18 cellular contexts compared by ENCODE assay signal in genomic region chr14:78978896-78979295, GRCh38.
DNase-seq lines count a peak whose midpoint lies in the region; ATAC-seq and TF ChIP-seq lines count a peak whose summit lies in the region.
"Had no signal": no experiment of that assay in that cellular context is flagged by ENCODE, and none has a peak within 500 bp of the region (broad histone marks: within the 10 kb centered on the region; RNA-seq: fewer than 3 reads in every experiment).

No MANE protein-coding gene starts in this region.

- no peak overlapping the region for H2BK5ac ChIP-seq in mesenchymal stem cell (ENCODE audit: low read depth, low read length, poor library complexity, severe bottlenecking)

- POLR2A ChIA-PET in CD8-positive, alpha-beta T cell (lab: Charles Lee), result no interaction called here

- no peaks in the 10 kb centered on the region for H3K9me3 Mint-ChIP-seq in CD8-positive, alpha-beta T cell
- H3K9me3 Mint-ChIP-seq in activated naive CD4-positive, alpha-beta T cell treated with anti-CD3 and anti-CD28 coated beads for 36 hours, result no peaks in the 10 kb centered on the region
- H3K9me3 Mint-ChIP-seq: HFFc6 had no signal

- no peak overlapping the region for H3K18ac ChIP-seq in mesenchymal stem cell (ENCODE audit: low read depth in 1 of 2, low read length in 2 of 2)

- no peak overlapping the region for H4K91ac ChIP-seq in mesenchymal stem cell (ENCODE audit: low read length)

- no peak overlapping the region for H3K4me2 ChIP-seq in mesenchymal stem cell (ENCODE audit: low read length, poor library complexity, severe bottlenecking)
- H3K4me2 ChIP-seq: A549 had no signal

- H3K4me1 Mint-ChIP-seq in CD8-positive, alpha-beta T cell (ENCODE audit: low read depth), result no peaks in the 10 kb centered on the region
- no peaks in the 10 kb centered on the region for H3K4me1 Mint-ChIP-seq in activated naive CD4-positive, alpha-beta T cell treated with anti-CD3 and anti-CD28 coated beads for 36 hours (ENCODE audit: low read depth)
- H3K4me1 Mint-ChIP-seq: CD4-positive, alpha-beta memory T cell had no signal

- H3K14ac ChIP-seq in mesenchymal stem cell (ENCODE audit: low read length in 2 of 2), result no peak overlapping the region

- H3K4me1 ChIP-seq in mesenchymal stem cell (ENCODE audit: control insufficient read depth, insufficient read depth, low read depth, low read length), result no peaks in the 10 kb centered on the region
- H3K4me1 ChIP-seq in CD8-positive, alpha-beta T cell (ENCODE audit: insufficient read depth, low read length), result no peaks in the 10 kb centered on the region
- H3K4me1 ChIP-seq: A549, Caco-2, HAP-1 had no signal

- no peak overlapping the region for H2AK5ac ChIP-seq in mesenchymal stem cell (ENCODE audit: low read length, severe bottlenecking)

- no peak overlapping the region for H3K4ac ChIP-seq in mesenchymal stem cell (ENCODE audit: low read depth in 1 of 2, low read length in 2 of 2)

- CTCF ChIA-PET in CD8-positive, alpha-beta T cell (lab: Charles Lee), result no interaction called here
- CTCF ChIA-PET in activated naive CD4-positive, alpha-beta T cell treated with anti-CD3 and anti-CD28 coated beads for 36 hours (lab: Charles Lee), result no interaction called here

- H4K8ac ChIP-seq in mesenchymal stem cell (ENCODE audit: low read length), result no peak overlapping the region

- H3K4me3 Mint-ChIP-seq in CD8-positive, alpha-beta T cell, result no peak overlapping the region
- H3K4me3 Mint-ChIP-seq in activated naive CD4-positive, alpha-beta T cell treated with anti-CD3 and anti-CD28 coated beads for 36 hours, result no peak overlapping the region
- H3K4me3 Mint-ChIP-seq: CD4-positive, alpha-beta memory T cell; HFFc6 had no signal

- H2AFZ ChIP-seq in mesenchymal stem cell (ENCODE audit: low read depth, low read length), result peak overlapping the region; percentile 24

- H3K9ac ChIP-seq in mesenchymal stem cell (ENCODE audit: low read length), result no peak overlapping the region

- no peaks in the 10 kb centered on the region for H3K9me3 ChIP-seq in mesenchymal stem cell (ENCODE audit: control insufficient read depth, low read length)
- H3K9me3 ChIP-seq in CD8-positive, alpha-beta T cell (ENCODE audit: low read length), result no peaks in the 10 kb centered on the region
- H3K9me3 ChIP-seq: A549, Caco-2, HAP-1 had no signal

- H3K79me1 ChIP-seq in mesenchymal stem cell (replicated peaks; ENCODE audit: low read length, poor library complexity, severe bottlenecking), result no peaks in the 10 kb centered on the region

- intact Hi-C loops in CD8-positive, alpha-beta T cell (cut with DNase I, micrococcal nuclease), result no loop called here
- intact Hi-C loops in activated naive CD4-positive, alpha-beta T cell treated with anti-CD3 and anti-CD28 coated beads for 36 hours (cut with micrococcal nuclease), result no loop called here

- H3K27ac ChIP-seq in mesenchymal stem cell (ENCODE audit: low read length, poor library complexity, severe bottlenecking), result no peak overlapping the region
- no peak overlapping the region for H3K27ac ChIP-seq in CD8-positive, alpha-beta T cell (ENCODE audit: low read depth, low read length)
- H3K27ac ChIP-seq: A549 had no signal

- no peak overlapping the region for H2BK12ac ChIP-seq in mesenchymal stem cell (ENCODE audit: low read length in 2 of 2)

- H3K27ac Mint-ChIP-seq in CD8-positive, alpha-beta T cell, result no peak overlapping the region
- no peak overlapping the region for H3K27ac Mint-ChIP-seq in activated naive CD4-positive, alpha-beta T cell treated with anti-CD3 and anti-CD28 coated beads for 36 hours
- H3K27ac Mint-ChIP-seq: CD4-positive, alpha-beta memory T cell; HFFc6 had no signal

- peak; percentile 7 for DNase-seq in NCI-H82 (lab: John Stamatoyannopoulos, UW)
- no peak for DNase-seq in NCI-H82 treated with DMSO at 0.1 percent for 48 hours (lab: John Stamatoyannopoulos, UW; ENCODE audit: unreplicated experiment)
- peak; percentile 60 for DNase-seq in NCI-H524 treated with DMSO at 0.1 percent for 48 hours (lab: John Stamatoyannopoulos, UW)
- no peak for DNase-seq in mesenchymal stem cell
- no peak for DNase-seq in CD8-positive, alpha-beta T cell
- DNase-seq in activated naive CD4-positive, alpha-beta T cell treated with anti-CD3 and anti-CD28 coated beads for 36 hours, result no peak
- DNase-seq: 8988T; ACHN; AML-193; Caco-2; CD4-positive, alpha-beta memory T cell; DMS153; DND-41; GDM1; GOT3; HFFc6 had no signal

- H2BK120ac ChIP-seq in mesenchymal stem cell (ENCODE audit: low read depth, low read length), result no peak overlapping the region

- H3K23ac ChIP-seq in mesenchymal stem cell (ENCODE audit: low read length in 2 of 2), result no peak overlapping the region

- no peaks in the 10 kb centered on the region for H3K36me3 ChIP-seq in mesenchymal stem cell (ENCODE audit: control insufficient read depth in 1 of 2, insufficient read depth in 2 of 2, low read depth in 1 of 2, low read length in 2 of 2)
- no peaks in the 10 kb centered on the region for H3K36me3 ChIP-seq in CD8-positive, alpha-beta T cell (ENCODE audit: insufficient read depth, low read length)
- H3K36me3 ChIP-seq: HAP-1 had no signal

- peaks cover 6% of the 10 kb centered on the region for H3K27me3 Mint-ChIP-seq in CD8-positive, alpha-beta T cell (ENCODE audit: low read depth)
- H3K27me3 Mint-ChIP-seq in activated naive CD4-positive, alpha-beta T cell treated with anti-CD3 and anti-CD28 coated beads for 36 hours (ENCODE audit: low read depth), result peaks cover 7% of the 10 kb centered on the region

- 71% methylated on average over 2 of the region's 2 CpGs for WGBS in mesenchymal stem cell

- no peak for ATAC-seq in CD8-positive, alpha-beta T cell
- ATAC-seq: A549 had no signal

- TF ChIP-seq CTCF in CD8-positive, alpha-beta T cell (IDR thresholded peaks at IDR 0.05), result no peak

- H3K36me3 Mint-ChIP-seq in CD8-positive, alpha-beta T cell, result no peaks in the 10 kb centered on the region
- H3K36me3 Mint-ChIP-seq in activated naive CD4-positive, alpha-beta T cell treated with anti-CD3 and anti-CD28 coated beads for 36 hours (ENCODE audit: low read depth), result no peaks in the 10 kb centered on the region
- H3K36me3 Mint-ChIP-seq: CD4-positive, alpha-beta memory T cell had no signal

- H3K4me3 ChIP-seq in mesenchymal stem cell (ENCODE audit: insufficient read depth in 1 of 2, low read depth in 1 of 2, low read length in 2 of 2), result no peak overlapping the region
- H3K4me3 ChIP-seq in CD8-positive, alpha-beta T cell (ENCODE audit: low read depth, low read length), result no peak overlapping the region
- H3K4me3 ChIP-seq: A549, HAP-1 had no signal

- H2BK15ac ChIP-seq in mesenchymal stem cell (ENCODE audit: low read depth, poor library complexity, severe bottlenecking), result no peak overlapping the region

- no peaks in the 10 kb centered on the region for H3K27me3 ChIP-seq in mesenchymal stem cell (ENCODE audit: control insufficient read depth in 1 of 2, insufficient read depth in 1 of 2, low read length in 2 of 2)
- H3K27me3 ChIP-seq in CD8-positive, alpha-beta T cell (ENCODE audit: insufficient read depth, low read length), result no peaks in the 10 kb centered on the region

Comparison
In these comparisons a context has a peak if more than half of its experiments do, and no peak if none do; other contexts are left out.
1. DNase-seq: peak in NCI-H82 (single experiment) and NCI-H524 treated with DMSO at 0.1 percent for 48 hours (single experiment); none in NCI-H82 treated with DMSO at 0.1 percent for 48 hours (single experiment), mesenchymal stem cell (single experiment), CD8-positive, alpha-beta T cell (0 of 7) and activated naive CD4-positive, alpha-beta T cell treated with anti-CD3 and anti-CD28 coated beads for 36 hours (single experiment).